Comparison of ENCODE assay signal across 34 cellular contexts in the genomic region with DNA sequence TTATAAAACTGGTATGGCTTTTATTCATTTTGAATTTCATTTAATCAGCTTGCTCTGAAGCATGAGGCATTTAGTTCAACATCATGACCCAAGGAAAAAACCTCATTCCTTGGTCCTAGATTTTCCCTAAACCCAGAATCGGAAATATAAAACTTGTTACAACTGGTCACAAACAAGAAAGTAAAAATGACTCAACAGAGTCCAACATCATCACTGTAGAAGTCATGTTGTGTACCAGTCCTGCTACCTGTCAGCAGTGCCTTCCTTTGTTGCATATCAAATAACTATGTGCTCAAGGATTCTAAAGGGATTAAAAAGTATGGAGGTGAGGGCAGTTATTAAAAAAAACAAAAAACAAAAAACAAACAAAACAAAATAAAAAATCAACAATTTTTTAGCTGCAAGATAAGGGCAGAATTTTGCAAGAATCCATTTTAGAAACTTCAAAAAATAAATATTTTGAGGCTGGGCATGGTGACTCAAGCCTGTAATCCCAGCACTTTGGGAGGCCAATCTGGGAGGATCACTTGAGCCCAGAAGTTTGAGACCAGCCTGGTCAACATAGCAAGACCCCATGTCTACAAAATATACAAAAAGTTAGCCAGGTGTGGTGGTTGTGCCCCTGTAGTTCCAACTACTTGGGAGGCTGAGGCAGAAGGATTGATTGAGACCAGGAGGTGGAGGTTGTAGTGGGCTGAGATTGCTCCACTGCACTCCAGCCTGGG.
"Had no signal": no experiment of that assay in that cellular context is flagged by ENCODE, and none has a peak within 500 bp of the region (broad histone marks: within the 10 kb centered on the region; RNA-seq: fewer than 3 reads in every experiment).

No MANE protein-coding gene starts in this region.

- H3K36me3 Mint-ChIP-seq: activated naive CD8-positive, alpha-beta T cell treated with anti-CD3 and anti-CD28 coated beads for 36 hours; natural killer cell treated with Interleukin-12 subunit alpha and Interleukin-12 subunit beta and Interleukin-15 and Interleukin-18, amount 100 ng/mL, for 72 hours; stimulated activated memory B cell treated with anti-CD40 and anti-IgM and Interleukin-4, amounts not matched to agents 10 μg/mL and 1 μg/mL and 100 μg/mL, for 72 hours had no signal

- H3K36me3 ChIP-seq: esophagus muscularis mucosa had no signal

- FAIRE-seq: small intestine had no signal

- H3K27ac Mint-ChIP-seq: activated naive CD4-positive, alpha-beta T cell treated with anti-CD3 and anti-CD28 coated beads for 36 hours; activated naive CD8-positive, alpha-beta T cell treated with anti-CD3 and anti-CD28 coated beads for 36 hours; activated T-helper 1 cell treated with anti-CD3 and anti-CD28 coated beads, Interleukin-12 subunit alpha, Interleukin-12 subunit beta, Interleukin-2, Interleukin-4 antibody, amounts not matched to agents 30 ng/mL and 10 ng/mL and 1 ng/mL, durations not matched to agents 14 hours and 24 hours and 36 hours; natural killer cell treated with Interleukin-12 subunit alpha and Interleukin-12 subunit beta and Interleukin-15 and Interleukin-18, amount 100 ng/mL, for 72 hours; stimulated activated memory B cell treated with anti-CD40 and anti-IgM and Interleukin-4, amounts not matched to agents 10 μg/mL and 1 μg/mL and 100 μg/mL, for 72 hours; stimulated activated naive CD8-positive, alpha-beta T cell treated with anti-CD3 and anti-CD28 coated beads, Interleukin-15, amount 100 ng/mL, for 72 hours; T-helper 2 cell treated with Interferon-gamma antibody and Interleukin-4, amounts not matched to agents 5 μg/mL and 100 μg/mL, for 36 hours; type B pancreatic cell had no signal

- H3K27ac ChIP-seq: adrenal gland, body of pancreas, coronary artery, dorsolateral prefrontal cortex, esophagus muscularis mucosa, left lung, sigmoid colon, vagina had no signal

- ATAC-seq: body of pancreas; left lung; mucosa of descending colon; natural killer cell treated with Interleukin-12 subunit alpha and Interleukin-12 subunit beta and Interleukin-15 and Interleukin-18, amount 100 ng/mL, for 72 hours; stimulated activated memory B cell treated with anti-CD40 and anti-IgM and Interleukin-4, amounts not matched to agents 10 μg/mL and 1 μg/mL and 100 μg/mL, for 72 hours; stimulated activated naive CD8-positive, alpha-beta T cell treated with anti-CD3 and anti-CD28 coated beads, Interleukin-15, amount 100 ng/mL, for 72 hours had no signal

- H3K4me1 Mint-ChIP-seq: activated naive CD8-positive, alpha-beta T cell treated with anti-CD3 and anti-CD28 coated beads for 36 hours; stimulated activated memory B cell treated with anti-CD40 and anti-IgM and Interleukin-4, amounts not matched to agents 10 μg/mL and 1 μg/mL and 100 μg/mL, for 72 hours; stimulated activated naive CD8-positive, alpha-beta T cell treated with anti-CD3 and anti-CD28 coated beads, Interleukin-15, amount 100 ng/mL, for 72 hours had no signal

- H3K27me3 ChIP-seq: adrenal gland, body of pancreas, dorsolateral prefrontal cortex, esophagus muscularis mucosa, sigmoid colon, vagina had no signal

- H3K4me3 Mint-ChIP-seq: activated naive CD4-positive, alpha-beta T cell treated with anti-CD3 and anti-CD28 coated beads for 36 hours; activated naive CD8-positive, alpha-beta T cell treated with anti-CD3 and anti-CD28 coated beads for 36 hours; activated T-helper 1 cell treated with anti-CD3 and anti-CD28 coated beads, Interleukin-12 subunit alpha, Interleukin-12 subunit beta, Interleukin-2, Interleukin-4 antibody, amounts not matched to agents 30 ng/mL and 10 ng/mL and 1 ng/mL, durations not matched to agents 14 hours and 24 hours and 36 hours; natural killer cell treated with Interleukin-12 subunit alpha and Interleukin-12 subunit beta and Interleukin-15 and Interleukin-18, amount 100 ng/mL, for 72 hours; stimulated activated memory B cell treated with anti-CD40 and anti-IgM and Interleukin-4, amounts not matched to agents 10 μg/mL and 1 μg/mL and 100 μg/mL, for 72 hours; stimulated activated naive CD8-positive, alpha-beta T cell treated with anti-CD3 and anti-CD28 coated beads, Interleukin-15, amount 100 ng/mL, for 72 hours; T-helper 2 cell treated with Interferon-gamma antibody and Interleukin-4, amounts not matched to agents 5 μg/mL and 100 μg/mL, for 36 hours; type B pancreatic cell had no signal

- H3K9me3 Mint-ChIP-seq: activated naive CD4-positive, alpha-beta T cell treated with anti-CD3 and anti-CD28 coated beads for 36 hours; activated naive CD8-positive, alpha-beta T cell treated with anti-CD3 and anti-CD28 coated beads for 36 hours; activated T-helper 1 cell treated with anti-CD3 and anti-CD28 coated beads, Interleukin-12 subunit alpha, Interleukin-12 subunit beta, Interleukin-2, Interleukin-4 antibody, amounts not matched to agents 30 ng/mL and 10 ng/mL and 1 ng/mL, durations not matched to agents 14 hours and 24 hours and 36 hours; natural killer cell treated with Interleukin-12 subunit alpha and Interleukin-12 subunit beta and Interleukin-15 and Interleukin-18, amount 100 ng/mL, for 72 hours; stimulated activated memory B cell treated with anti-CD40 and anti-IgM and Interleukin-4, amounts not matched to agents 10 μg/mL and 1 μg/mL and 100 μg/mL, for 72 hours; stimulated activated naive CD8-positive, alpha-beta T cell treated with anti-CD3 and anti-CD28 coated beads, Interleukin-15, amount 100 ng/mL, for 72 hours; T-helper 2 cell treated with Interferon-gamma antibody and Interleukin-4, amounts not matched to agents 5 μg/mL and 100 μg/mL, for 36 hours; type B pancreatic cell had no signal

- H3K9me3 ChIP-seq: adrenal gland, body of pancreas, esophagus muscularis mucosa, heart right ventricle, left lung, mucosa of descending colon, sigmoid colon, vagina had no signal

- DNase-seq: activated CD4-positive, alpha-beta T cell treated with anti-CD3 and anti-CD28 coated beads for 48 hours; activated CD4-positive, alpha-beta T cell treated with anti-CD3 and anti-CD28 coated beads, Interleukin-2, amount 50 U/mL, for 48 hours; activated CD8-positive, alpha-beta memory T cell treated with anti-CD3 and anti-CD28 coated beads, Interleukin-2, amount 50 U/mL, for 4 hours; activated effector memory CD4-positive, alpha-beta T cell treated with anti-CD3 and anti-CD28 coated beads, Interleukin-2, amount 50 U/mL, for 16 hours; activated naive CD4-positive, alpha-beta T cell treated with anti-CD3 and anti-CD28 coated beads for 36 hours; activated naive CD8-positive, alpha-beta T cell treated with anti-CD3 and anti-CD28 coated beads for 36 hours; activated T-cell treated with anti-CD3 and anti-CD28 coated beads, Interleukin-2, amount 50 U/mL, for 1 hour; adrenal gland; aorta; body of pancreas; dorsolateral prefrontal cortex; effector memory CD4-positive, alpha-beta T cell; foreskin melanocyte; heart right ventricle; left lung; mucosa of descending colon; posterior cingulate gyrus; sigmoid colon; small intestine; stimulated activated CD4-positive, alpha-beta T cell treated with anti-CD3 and anti-CD28 coated beads, Interleukin-1b, Interleukin-23, amount 100 ng/mL, for 48 hours; stimulated activated CD4-positive, alpha-beta T cell treated with anti-CD3 and anti-CD28 coated beads, Interleukin-4, amount 100 ng/mL, for 4 hours; stimulated activated CD8-positive, alpha-beta memory T cell treated with anti-CD3 and anti-CD28 coated beads, Interleukin-4, amount 100 ng/mL, for 48 hours; stimulated activated naive CD8-positive, alpha-beta T cell treated with anti-CD3 and anti-CD28 coated beads, Interleukin-15, amount 100 ng/mL, for 72 hours; substantia nigra; T-helper 1 cell had no signal

- H3K4me3 ChIP-seq: adrenal gland, body of pancreas, coronary artery, dorsolateral prefrontal cortex, esophagus muscularis mucosa, heart right ventricle, left lung, lung, mucosa of descending colon, sigmoid colon, vagina had no signal

- H3K27me3 Mint-ChIP-seq: type B pancreatic cell had no signal
